In genomic region chr5:150781706-150782614, GRCh38 we compare ENCODE assay signal across 1 cellular context.
TF ChIP-seq lines count a peak whose summit lies in the region.

No MANE protein-coding gene starts in this region.

TF ChIP-seq in HepG2, 621 proteins besides CTCF, POLR2A, EP300 and RAD21 (continued from another document and continues in another):
- no peak for TF ChIP-seq POGK (CRISPR knock-in tag; conservative IDR thresholded peaks at IDR 0.05)
- no peak for TF ChIP-seq KLF9 (CRISPR knock-in tag; IDR thresholded peaks at IDR 0.05; ENCODE audit: low read depth)
- peak; percentile 96 for TF ChIP-seq PPARG (CRISPR knock-in tag; conservative IDR thresholded peaks at IDR 0.05)
- TF ChIP-seq ZNF556 (CRISPR knock-in tag; IDR thresholded peaks at IDR 0.05; ENCODE audit: borderline replicate concordance): no peak
- no peak for TF ChIP-seq ZNF616 (CRISPR knock-in tag; IDR thresholded peaks at IDR 0.05; ENCODE audit: low read depth)
- no peak for TF ChIP-seq THYN1 (CRISPR knock-in tag; IDR thresholded peaks at IDR 0.05; ENCODE audit: borderline replicate concordance, low read depth)
- no peak for TF ChIP-seq ZNF652 (CRISPR knock-in tag; IDR thresholded peaks at IDR 0.05; ENCODE audit: borderline replicate concordance, low read depth)
- TF ChIP-seq, protein P1, sequence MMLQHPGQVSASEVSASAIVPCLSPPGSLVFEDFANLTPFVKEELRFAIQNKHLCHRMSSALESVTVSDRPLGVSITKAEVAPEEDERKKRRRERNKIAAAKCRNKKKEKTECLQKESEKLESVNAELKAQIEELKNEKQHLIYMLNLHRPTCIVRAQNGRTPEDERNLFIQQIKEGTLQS (CRISPR knock-in tag; IDR thresholded peaks at IDR 0.05): no peak
- TF ChIP-seq, protein P2, sequence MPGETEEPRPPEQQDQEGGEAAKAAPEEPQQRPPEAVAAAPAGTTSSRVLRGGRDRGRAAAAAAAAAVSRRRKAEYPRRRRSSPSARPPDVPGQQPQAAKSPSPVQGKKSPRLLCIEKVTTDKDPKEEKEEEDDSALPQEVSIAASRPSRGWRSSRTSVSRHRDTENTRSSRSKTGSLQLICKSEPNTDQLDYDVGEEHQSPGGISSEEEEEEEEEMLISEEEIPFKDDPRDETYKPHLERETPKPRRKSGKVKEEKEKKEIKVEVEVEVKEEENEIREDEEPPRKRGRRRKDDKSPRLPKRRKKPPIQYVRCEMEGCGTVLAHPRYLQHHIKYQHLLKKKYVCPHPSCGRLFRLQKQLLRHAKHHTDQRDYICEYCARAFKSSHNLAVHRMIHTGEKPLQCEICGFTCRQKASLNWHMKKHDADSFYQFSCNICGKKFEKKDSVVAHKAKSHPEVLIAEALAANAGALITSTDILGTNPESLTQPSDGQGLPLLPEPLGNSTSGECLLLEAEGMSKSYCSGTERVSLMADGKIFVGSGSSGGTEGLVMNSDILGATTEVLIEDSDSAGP (CRISPR knock-in tag; IDR thresholded peaks at IDR 0.05; ENCODE audit: borderline replicate concordance): peak; percentile 45; the same call in 1 of the 2 replicates
- TF ChIP-seq, protein P3, sequence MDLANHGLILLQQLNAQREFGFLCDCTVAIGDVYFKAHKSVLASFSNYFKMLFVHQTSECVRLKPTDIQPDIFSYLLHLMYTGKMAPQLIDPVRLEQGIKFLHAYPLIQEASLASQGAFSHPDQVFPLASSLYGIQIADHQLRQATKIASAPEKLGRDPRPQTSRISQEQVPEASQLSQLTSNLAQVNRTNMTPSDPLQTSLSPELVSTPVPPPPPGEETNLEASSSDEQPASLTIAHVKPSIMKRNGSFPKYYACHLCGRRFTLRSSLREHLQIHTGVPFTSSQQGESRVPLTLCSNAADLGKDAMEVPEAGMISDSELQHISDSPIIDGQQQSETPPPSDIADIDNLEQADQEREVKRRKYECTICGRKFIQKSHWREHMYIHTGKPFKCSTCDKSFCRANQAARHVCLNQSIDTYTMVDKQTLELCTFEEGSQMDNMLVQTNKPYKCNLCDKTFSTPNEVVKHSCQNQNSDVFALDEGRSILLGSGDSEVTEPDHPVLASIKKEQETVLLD (CRISPR knock-in tag; IDR thresholded peaks at IDR 0.05; ENCODE audit: low read depth): no peak
- TF ChIP-seq, protein P4, sequence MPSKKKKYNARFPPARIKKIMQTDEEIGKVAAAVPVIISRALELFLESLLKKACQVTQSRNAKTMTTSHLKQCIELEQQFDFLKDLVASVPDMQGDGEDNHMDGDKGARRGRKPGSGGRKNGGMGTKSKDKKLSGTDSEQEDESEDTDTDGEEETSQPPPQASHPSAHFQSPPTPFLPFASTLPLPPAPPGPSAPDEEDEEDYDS (CRISPR knock-in tag; IDR thresholded peaks at IDR 0.05): peak; percentile 87
- TF ChIP-seq ZNF558 (CRISPR knock-in tag; IDR thresholded peaks at IDR 0.05; ENCODE audit: borderline replicate concordance): 0 out of 2 replicates have a peak, but pooled peaks have one; percentile 17
- TF ChIP-seq ELF1 (CRISPR knock-in tag; IDR thresholded peaks at IDR 0.05): no peak
- TF ChIP-seq PHF8 (CRISPR knock-in tag; IDR thresholded peaks at IDR 0.05): peak; percentile 38; the same call in 1 of the 2 replicates
- TF ChIP-seq TSC22D2 (CRISPR knock-in tag; IDR thresholded peaks at IDR 0.05; ENCODE audit: borderline replicate concordance): no peak
- TF ChIP-seq ZBTB42 (CRISPR knock-in tag; IDR thresholded peaks at IDR 0.05): no peak
- no peak for TF ChIP-seq PRDM15 (CRISPR knock-in tag; IDR thresholded peaks at IDR 0.05)
- TF ChIP-seq ZNF776 (CRISPR knock-in tag; IDR thresholded peaks at IDR 0.05): no peak
- no peak for TF ChIP-seq GLMP (CRISPR knock-in tag; IDR thresholded peaks at IDR 0.05; ENCODE audit: borderline replicate concordance)
- TF ChIP-seq ZFYVE20 (CRISPR knock-in tag; IDR thresholded peaks at IDR 0.05; ENCODE audit: borderline replicate concordance, low read depth): no peak
- TF ChIP-seq, protein P5, sequence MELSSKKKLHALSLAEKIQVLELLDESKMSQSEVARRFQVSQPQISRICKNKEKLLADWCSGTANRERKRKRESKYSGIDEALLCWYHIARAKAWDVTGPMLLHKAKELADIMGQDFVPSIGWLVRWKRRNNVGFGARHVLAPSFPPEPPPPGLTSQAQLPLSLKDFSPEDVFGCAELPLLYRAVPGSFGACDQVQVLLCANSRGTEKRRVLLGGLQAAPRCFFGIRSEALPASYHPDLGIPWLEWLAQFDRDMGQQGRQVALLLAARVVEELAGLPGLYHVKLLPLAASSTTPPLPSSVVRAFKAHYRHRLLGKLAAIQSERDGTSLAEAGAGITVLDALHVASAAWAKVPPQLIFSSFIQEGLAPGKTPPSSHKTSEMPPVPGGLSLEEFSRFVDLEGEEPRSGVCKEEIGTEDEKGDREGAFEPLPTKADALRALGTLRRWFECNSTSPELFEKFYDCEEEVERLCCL (CRISPR knock-in tag; IDR thresholded peaks at IDR 0.05; ENCODE audit: borderline replicate concordance): no peak
- TF ChIP-seq RCOR2 (CRISPR knock-in tag; IDR thresholded peaks at IDR 0.05): peak; percentile 68; the same call in 1 of the 2 replicates
- no peak for TF ChIP-seq HNRNPH1 (optimal IDR thresholded peaks at IDR 0.05; ENCODE audit: low read depth, low read length)
- TF ChIP-seq MEIS2 (CRISPR knock-in tag; IDR thresholded peaks at IDR 0.05): no peak
- TF ChIP-seq, protein P6, sequence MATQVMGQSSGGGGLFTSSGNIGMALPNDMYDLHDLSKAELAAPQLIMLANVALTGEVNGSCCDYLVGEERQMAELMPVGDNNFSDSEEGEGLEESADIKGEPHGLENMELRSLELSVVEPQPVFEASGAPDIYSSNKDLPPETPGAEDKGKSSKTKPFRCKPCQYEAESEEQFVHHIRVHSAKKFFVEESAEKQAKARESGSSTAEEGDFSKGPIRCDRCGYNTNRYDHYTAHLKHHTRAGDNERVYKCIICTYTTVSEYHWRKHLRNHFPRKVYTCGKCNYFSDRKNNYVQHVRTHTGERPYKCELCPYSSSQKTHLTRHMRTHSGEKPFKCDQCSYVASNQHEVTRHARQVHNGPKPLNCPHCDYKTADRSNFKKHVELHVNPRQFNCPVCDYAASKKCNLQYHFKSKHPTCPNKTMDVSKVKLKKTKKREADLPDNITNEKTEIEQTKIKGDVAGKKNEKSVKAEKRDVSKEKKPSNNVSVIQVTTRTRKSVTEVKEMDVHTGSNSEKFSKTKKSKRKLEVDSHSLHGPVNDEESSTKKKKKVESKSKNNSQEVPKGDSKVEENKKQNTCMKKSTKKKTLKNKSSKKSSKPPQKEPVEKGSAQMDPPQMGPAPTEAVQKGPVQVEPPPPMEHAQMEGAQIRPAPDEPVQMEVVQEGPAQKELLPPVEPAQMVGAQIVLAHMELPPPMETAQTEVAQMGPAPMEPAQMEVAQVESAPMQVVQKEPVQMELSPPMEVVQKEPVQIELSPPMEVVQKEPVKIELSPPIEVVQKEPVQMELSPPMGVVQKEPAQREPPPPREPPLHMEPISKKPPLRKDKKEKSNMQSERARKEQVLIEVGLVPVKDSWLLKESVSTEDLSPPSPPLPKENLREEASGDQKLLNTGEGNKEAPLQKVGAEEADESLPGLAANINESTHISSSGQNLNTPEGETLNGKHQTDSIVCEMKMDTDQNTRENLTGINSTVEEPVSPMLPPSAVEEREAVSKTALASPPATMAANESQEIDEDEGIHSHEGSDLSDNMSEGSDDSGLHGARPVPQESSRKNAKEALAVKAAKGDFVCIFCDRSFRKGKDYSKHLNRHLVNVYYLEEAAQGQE (IDR thresholded peaks at IDR 0.05; ENCODE audit: borderline replicate concordance in 1 of 2, low read depth in 1 of 2, low read length in 2 of 2): peak in 1 of 2 experiments; percentile 53; a peak in 1 of 4 replicates
- no peak for TF ChIP-seq BATF2 (CRISPR knock-in tag; IDR thresholded peaks at IDR 0.05)
- TF ChIP-seq ZNF850 (CRISPR knock-in tag; conservative IDR thresholded peaks at IDR 0.05): no peak
- TF ChIP-seq KAT7 (CRISPR knock-in tag; IDR thresholded peaks at IDR 0.05; ENCODE audit: borderline replicate concordance): no peak
- TF ChIP-seq RFX3 (CRISPR knock-in tag; IDR thresholded peaks at IDR 0.05): no peak
- TF ChIP-seq, protein P7, sequence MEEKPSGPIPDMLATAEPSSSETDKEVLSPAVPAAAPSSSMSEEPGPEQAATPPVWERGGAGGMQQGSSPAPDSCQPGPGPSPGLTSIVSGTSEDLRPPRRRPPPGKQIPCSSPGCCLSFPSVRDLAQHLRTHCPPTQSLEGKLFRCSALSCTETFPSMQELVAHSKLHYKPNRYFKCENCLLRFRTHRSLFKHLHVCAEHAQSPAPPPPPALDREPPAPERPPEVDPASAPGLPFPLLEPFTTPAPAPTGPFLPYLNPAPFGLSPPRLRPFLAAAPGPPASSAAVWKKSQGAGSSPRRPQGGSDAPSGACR (CRISPR knock-in tag; IDR thresholded peaks at IDR 0.05): no peak
- TF ChIP-seq ZFP62 (CRISPR knock-in tag; IDR thresholded peaks at IDR 0.05): no peak
- TF ChIP-seq MIXL1 (CRISPR knock-in tag; IDR thresholded peaks at IDR 0.05): no peak; the same call in 1 of the 2 replicates
- TF ChIP-seq ZNF772 (CRISPR knock-in tag; IDR thresholded peaks at IDR 0.05): no peak
- TF ChIP-seq ARNT2 (CRISPR knock-in tag; IDR thresholded peaks at IDR 0.05; ENCODE audit: low read depth): no peak
- no peak for TF ChIP-seq ZFAT (CRISPR knock-in tag; conservative IDR thresholded peaks at IDR 0.05)
- no peak for TF ChIP-seq KLF13 (CRISPR knock-in tag; IDR thresholded peaks at IDR 0.05)
- TF ChIP-seq MBNL3 (CRISPR knock-in tag; conservative IDR thresholded peaks at IDR 0.05): no peak
- 0 out of 2 replicates have a peak, but pooled peaks have one; percentile 35 for TF ChIP-seq ZNF431 (CRISPR knock-in tag; IDR thresholded peaks at IDR 0.05; ENCODE audit: borderline replicate concordance, low read depth)
- no peak for TF ChIP-seq JDP2 (CRISPR knock-in tag; IDR thresholded peaks at IDR 0.05; ENCODE audit: borderline replicate concordance)
- TF ChIP-seq RBAK (CRISPR knock-in tag; IDR thresholded peaks at IDR 0.05): peak; percentile 29; the same call in 1 of the 2 replicates
- TF ChIP-seq ZSCAN22 (CRISPR knock-in tag; IDR thresholded peaks at IDR 0.05): no peak
- no peak for TF ChIP-seq CBX5 (CRISPR knock-in tag; IDR thresholded peaks at IDR 0.05; ENCODE audit: borderline replicate concordance)
- no peak for TF ChIP-seq ZNF552 (CRISPR knock-in tag; IDR thresholded peaks at IDR 0.05; ENCODE audit: borderline replicate concordance)
- no peak for TF ChIP-seq MYPOP (CRISPR knock-in tag; IDR thresholded peaks at IDR 0.05)
- no peak; the same call in 1 of the 2 replicates for TF ChIP-seq HOXA3 (CRISPR knock-in tag; IDR thresholded peaks at IDR 0.05)
- no peak for TF ChIP-seq RFX5 (IDR thresholded peaks at IDR 0.05; ENCODE audit: low read depth, low read length)
- no peak for TF ChIP-seq MIER2 (CRISPR knock-in tag; IDR thresholded peaks at IDR 0.05)
- no peak for TF ChIP-seq ZNF775 (CRISPR knock-in tag; IDR thresholded peaks at IDR 0.05; ENCODE audit: borderline replicate concordance)
- TF ChIP-seq MTF2 (CRISPR knock-in tag; IDR thresholded peaks at IDR 0.05; ENCODE audit: borderline replicate concordance): no peak
